Comparison of ENCODE assay signal across 3 cellular contexts in genomic region chr18:8478968-8479370, GRCh38.
"Had no signal": no experiment of that assay in that cellular context is flagged by ENCODE, and none has a peak within 500 bp of the region (broad histone marks: within the 10 kb centered on the region; RNA-seq: fewer than 3 reads in every experiment).

No MANE protein-coding gene starts in this region.

- H3K27me3 ChIP-seq: sigmoid colon had no signal

- H3K36me3 ChIP-seq: lower lobe of right lung, sigmoid colon had no signal

- DNase-seq: kidney glomerular epithelial cell, sigmoid colon had no signal

- H3K9me3 ChIP-seq: lower lobe of right lung, sigmoid colon had no signal

- H3K27ac ChIP-seq: lower lobe of right lung, sigmoid colon had no signal

- H3K4me3 ChIP-seq: lower lobe of right lung, sigmoid colon had no signal

- H3K4me1 ChIP-seq: lower lobe of right lung had no signal
